22 cellular contexts compared by ENCODE assay signal in the genomic region with DNA sequence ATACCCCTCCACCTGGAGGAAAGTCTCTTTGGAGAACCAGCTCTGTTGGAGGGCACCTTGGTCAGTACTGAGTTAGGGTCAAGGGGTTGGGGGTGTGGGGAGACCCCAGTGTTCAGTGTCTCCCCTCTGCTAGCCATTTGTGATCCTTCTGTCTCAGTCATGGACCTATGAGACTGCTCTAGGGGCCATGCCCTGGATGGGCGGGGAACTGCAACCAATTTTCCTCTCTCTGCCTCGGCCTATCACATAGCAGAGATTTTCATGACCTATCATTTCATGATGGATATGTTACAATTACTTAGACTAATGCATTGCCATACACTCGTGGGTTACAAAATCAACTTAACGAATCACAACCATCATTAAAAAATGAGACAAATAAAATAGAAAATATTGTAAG. TPM values are rescaled to one million over a fixed set of nuclear protein-coding genes. Genes with fewer than 3 reads are reported as not detected.
"Had no signal": no experiment of that assay in that cellular context is flagged by ENCODE, and none has a peak within 500 bp of the region (broad histone marks: within the 10 kb centered on the region; RNA-seq: fewer than 3 reads in every experiment).

No MANE protein-coding gene starts in this region.

- H3K4me3 ChIP-seq: esophagus muscularis mucosa had no signal

- H3K36me3 Mint-ChIP-seq: activated CD8-positive, alpha-beta memory T cell treated with anti-CD3 and anti-CD28 coated beads, Interleukin-2, amount 10 ng/mL, durations not matched to agents 7 days and 5 days; activated naive CD8-positive, alpha-beta T cell; natural killer cell had no signal

- H3K4me1 ChIP-seq: esophagus muscularis mucosa had no signal

- ATAC-seq: activated CD4-positive, CD25-positive, alpha-beta regulatory T cell treated with anti-CD3 and anti-CD28 coated beads, Interleukin-2, amount 50 U/mL, for 24 hours; activated CD8-positive, alpha-beta memory T cell treated with anti-CD3 and anti-CD28 coated beads, Interleukin-2, amount 10 ng/mL, durations not matched to agents 7 days and 5 days; natural killer cell had no signal

- H3K27ac ChIP-seq: esophagus muscularis mucosa, neutrophil had no signal

- H3K27me3 Mint-ChIP-seq: activated CD8-positive, alpha-beta memory T cell treated with anti-CD3 and anti-CD28 coated beads, Interleukin-2, amount 10 ng/mL, durations not matched to agents 7 days and 5 days had no signal

- H3K9me3 Mint-ChIP-seq: natural killer cell had no signal

- H3K36me3 ChIP-seq: esophagus muscularis mucosa, neutrophil had no signal

- DNase-seq: activated CD8-positive, alpha-beta memory T cell treated with anti-CD3 and anti-CD28 coated beads, Interleukin-2, amount 10 ng/mL, durations not matched to agents 7 days and 5 days; activated gamma-delta T cell treated with Interleukin-2 at 50 U/mL for 16 hours; activated T-cell treated with anti-CD3 and anti-CD28 coated beads, Interleukin-2, amount 50 U/mL, for 48 hours; amniotic stem cell; caudate nucleus; hippocampal formation; mesenchymal stem cell; natural killer cell; stimulated activated CD4-positive, alpha-beta T cell treated with anti-CD3 and anti-CD28 coated beads, Interleukin-4, amount 100 ng/mL, for 24 hours; stimulated activated naive CD4-positive, alpha-beta T cell; substantia nigra; T-helper 2 cell; trophoblast cell had no signal

- H3K27ac Mint-ChIP-seq: activated CD8-positive, alpha-beta memory T cell treated with anti-CD3 and anti-CD28 coated beads, Interleukin-2, amount 10 ng/mL, durations not matched to agents 7 days and 5 days; activated naive CD8-positive, alpha-beta T cell; natural killer cell had no signal

- H3K4me3 Mint-ChIP-seq: activated CD8-positive, alpha-beta memory T cell treated with anti-CD3 and anti-CD28 coated beads, Interleukin-2, amount 10 ng/mL, durations not matched to agents 7 days and 5 days; activated naive CD8-positive, alpha-beta T cell; natural killer cell had no signal

- H3K9me3 ChIP-seq: esophagus muscularis mucosa, neutrophil had no signal

RNA-seq across cellular contexts. Expression of gene OTOG, which starts 7.4 kb away (rescaled TPM):
- total RNA-seq: activated CD8-positive, alpha-beta memory T cell treated with anti-CD3 and anti-CD28 coated beads, Interleukin-2, amount 10 ng/mL, durations not matched to agents 7 days and 5 days; esophagus muscularis mucosa; glomerular endothelial cell; kidney epithelial cell; liver; natural killer cell; renal cortical epithelial cell had no signal
- polyA plus RNA-seq: liver had no signal

RNA-seq across cellular contexts. Expression of gene USH1C, which starts 10.3 kb away (rescaled TPM):
- total RNA-seq: activated CD8-positive, alpha-beta memory T cell treated with anti-CD3 and anti-CD28 coated beads, Interleukin-2, amount 10 ng/mL, durations not matched to agents 7 days and 5 days; esophagus muscularis mucosa; glomerular endothelial cell; natural killer cell; skeletal muscle tissue had no signal
